Comparison of ENCODE assay signal across 8 cellular contexts in genomic region chr6:135423649-135424128, GRCh38.
DNase-seq lines count a peak whose midpoint lies in the region; ATAC-seq and TF ChIP-seq lines count a peak whose summit lies in the region.

No MANE protein-coding gene starts in this region.

- TF ChIP-seq RAD21 in neural cell (conservative IDR thresholded peaks at IDR 0.05), result peak; percentile 79

- H4K20me1 ChIP-seq in neural cell (ENCODE audit: insufficient read depth), result no peaks in the 10 kb centered on the region

- TF ChIP-seq EP300 in neural cell (conservative IDR thresholded peaks at IDR 0.05; ENCODE audit: poor library complexity, severe bottlenecking), result no peak

- TF ChIP-seq CTCF in neural cell (IDR thresholded peaks at IDR 0.05; ENCODE audit: poor library complexity, severe bottlenecking), result peak; percentile 86

- H3K4me3 ChIP-seq in HAP-1 (no peak overlapping the region), SK-N-MC (no peak overlapping the region), neural cell (ENCODE audit: low read length) (no peak overlapping the region)

- in situ Hi-C loops in HAP-1 (cut with MboI; ENCODE audit: low sequenced_read_pairs), result loop anchor here (25.0 kb wide), 1 partner anchor 236 kb away; the partner anchor contains the start of gene MYB

- H3K9me2 ChIP-seq in neural cell (ENCODE audit: insufficient read depth, low read length), result no peaks in the 10 kb centered on the region

- H3K27ac ChIP-seq in SK-N-MC (no peak overlapping the region), neural cell (ENCODE audit: low read length) (no peak overlapping the region)

- H3K9ac ChIP-seq in SK-N-MC (ENCODE audit: insufficient read length) (no peak overlapping the region), neural cell (ENCODE audit: low read length) (no peak overlapping the region)

- peak; percentile 83 for ATAC-seq in esophagus mucosa

- H3K36me3 ChIP-seq in HAP-1 (replicated peaks) (no peaks in the 10 kb centered on the region), SK-N-MC (ENCODE audit: insufficient read depth, low read length) (no peaks in the 10 kb centered on the region), neural cell (ENCODE audit: insufficient read depth, low read length) (no peaks in the 10 kb centered on the region)

- DNase-seq in A172 (ENCODE audit: low spot score) (peak; percentile 26), GM04503 (ENCODE audit: low read depth) (peak; percentile 5), HAP-1 (ENCODE audit: low spot score in 2 of 2) (peak; percentile 27 to 50), Kasumi-1 (lab: John Stamatoyannopoulos, UW) (peak; percentile 71 to 79), SK-N-MC (ENCODE audit: low read depth, low spot score) (peak; percentile 50), T1000 (lab: John Stamatoyannopoulos, UW) (no peak)

- H2AFZ ChIP-seq in neural cell (ENCODE audit: low read depth, low read length), result no peak overlapping the region

- H3F3A ChIP-seq in neural cell (ENCODE audit: insufficient read depth, low read length, poor library complexity, severe bottlenecking), result peaks cover 3% of the 10 kb centered on the region

- H3K27me3 ChIP-seq in HAP-1 (ENCODE audit: low read depth) (no peaks in the 10 kb centered on the region), neural cell (ENCODE audit: insufficient read depth, low read depth, low read length) (no peaks in the 10 kb centered on the region)

- no peaks in the 10 kb centered on the region for H3K79me2 ChIP-seq in neural cell (replicated peaks; ENCODE audit: insufficient read depth, low read length)

- H3K4me2 ChIP-seq in neural cell (ENCODE audit: low read length), result no peak overlapping the region

- H3K9me3 ChIP-seq in HAP-1 (no peaks in the 10 kb centered on the region), SK-N-MC (ENCODE audit: low read depth, low read length) (no peaks in the 10 kb centered on the region), neural cell (ENCODE audit: low read length) (no peaks in the 10 kb centered on the region)

- H3K4me1 ChIP-seq in HAP-1, result peaks cover 12% of the 10 kb centered on the region

TF ChIP-seq in neural cell, 6 proteins besides CTCF, POLR2A, EP300 and RAD21:
- TF ChIP-seq TAF1 (IDR thresholded peaks at IDR 0.05; ENCODE audit: low read depth) (no peak), MXI1 (conservative IDR thresholded peaks at IDR 0.05; ENCODE audit: poor library complexity, severe bottlenecking) (no peak), EZH2 (IDR thresholded peaks at IDR 0.05; ENCODE audit: borderline replicate concordance, insufficient read depth, low read length, poor library complexity, severe bottlenecking) (no peak), SMC3 (conservative IDR thresholded peaks at IDR 0.05; ENCODE audit: poor library complexity) (peak; percentile 82), POLR2AphosphoS5 (IDR thresholded peaks at IDR 0.05) (no peak)
